2 cellular contexts compared by ENCODE assay signal in genomic region chr16:88451586-88452484, GRCh38.
TF ChIP-seq lines count a peak whose summit lies in the region.

No MANE protein-coding gene starts in this region.

TF ChIP-seq in GM12891, 5 proteins besides CTCF, POLR2A, EP300 and RAD21 (continued from another document):
- TF ChIP-seq PAX5 (IDR thresholded peaks at IDR 0.05; ENCODE audit: insufficient read depth, low read length, severe bottlenecking) (no peak), POLR2AphosphoS5 (IDR thresholded peaks at IDR 0.05; ENCODE audit: low read depth, low read length) (no peak)

TF ChIP-seq in H1, 55 proteins besides CTCF, POLR2A, EP300 and RAD21 (continued from another document):
- no peak for TF ChIP-seq BACH1 (IDR thresholded peaks at IDR 0.05; ENCODE audit: low read length)
- TF ChIP-seq RXRA (IDR thresholded peaks at IDR 0.05; ENCODE audit: insufficient read depth, low read depth, low read length) = no peak
- TF ChIP-seq SAP30 (IDR thresholded peaks at IDR 0.05; ENCODE audit: insufficient read depth, insufficient replicate concordance, low read length) = no peak
- no peak for TF ChIP-seq JUND (IDR thresholded peaks at IDR 0.05; ENCODE audit: low read length)
- TF ChIP-seq CREB1 (IDR thresholded peaks at IDR 0.05) = no peak
- TF ChIP-seq ZNF274 (IDR thresholded peaks at IDR 0.05; ENCODE audit: borderline replicate concordance, extremely low read depth, low read length) = no peak
- TF ChIP-seq SIX5 (IDR thresholded peaks at IDR 0.05; ENCODE audit: low read depth, low read length) = no peak
- TF ChIP-seq TAF1 (IDR thresholded peaks at IDR 0.05; ENCODE audit: low read depth, low read length) = no peak
- no peak for TF ChIP-seq CHD1 (IDR thresholded peaks at IDR 0.05; ENCODE audit: low read depth, low read length)
- TF ChIP-seq TEAD4 (IDR thresholded peaks at IDR 0.05; ENCODE audit: low read depth, low read length) = no peak
- TF ChIP-seq TAF7 (optimal IDR thresholded peaks at IDR 0.05; ENCODE audit: borderline replicate concordance, low read depth, low read length) = no peak
- no peak for TF ChIP-seq EZH2 (IDR thresholded peaks at IDR 0.05; ENCODE audit: low read depth, low read length, severe bottlenecking)
- no peak for TF ChIP-seq TCF12 (IDR thresholded peaks at IDR 0.05; ENCODE audit: low read depth, low read length)
- no peak for TF ChIP-seq PHF8 (conservative IDR thresholded peaks at IDR 0.05; ENCODE audit: low read depth, low read length)
- TF ChIP-seq NRF1 (IDR thresholded peaks at IDR 0.05; ENCODE audit: low read depth, low read length) = no peak
- TF ChIP-seq, protein P1, sequence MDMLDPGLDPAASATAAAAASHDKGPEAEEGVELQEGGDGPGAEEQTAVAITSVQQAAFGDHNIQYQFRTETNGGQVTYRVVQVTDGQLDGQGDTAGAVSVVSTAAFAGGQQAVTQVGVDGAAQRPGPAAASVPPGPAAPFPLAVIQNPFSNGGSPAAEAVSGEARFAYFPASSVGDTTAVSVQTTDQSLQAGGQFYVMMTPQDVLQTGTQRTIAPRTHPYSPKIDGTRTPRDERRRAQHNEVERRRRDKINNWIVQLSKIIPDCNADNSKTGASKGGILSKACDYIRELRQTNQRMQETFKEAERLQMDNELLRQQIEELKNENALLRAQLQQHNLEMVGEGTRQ (IDR thresholded peaks at IDR 0.05; ENCODE audit: low read length) = no peak
- TF ChIP-seq MAX (IDR thresholded peaks at IDR 0.05) = no peak
